Comparison of ENCODE assay signal across 8 cellular contexts in genomic region chr9:33024126-33024965, GRCh38. TPM values are rescaled to one million over a fixed set of nuclear protein-coding genes. Genes with fewer than 3 reads are reported as not detected.
DNase-seq lines count a peak whose midpoint lies in the region; ATAC-seq, FAIRE-seq and TF ChIP-seq lines count a peak whose summit lies in the region.

No MANE protein-coding gene starts in this region.

- H3K27me3 ChIP-seq in body of pancreas, result no peaks in the 10 kb centered on the region
- H3K27me3 ChIP-seq in keratinocyte (ENCODE audit: control insufficient read depth, extremely low read depth, insufficient read depth, low read length), result no peaks in the 10 kb centered on the region

- peak overlapping the region; percentile 94 to 99 (median 97) for H3K27ac ChIP-seq in body of pancreas
- peak overlapping the region; percentile 93 for H3K27ac ChIP-seq in keratinocyte (ENCODE audit: control insufficient read depth, insufficient read depth, low read length)

- peak; percentile 6 to 11 for ATAC-seq in activated CD4-positive, CD25-positive, alpha-beta regulatory T cell treated with anti-CD3 and anti-CD28 coated beads, Interleukin-2, amount 50 U/mL, for 24 hours
- ATAC-seq in body of pancreas (peak; percentile 4), GM19397 (IDR thresholded peaks at IDR 0.05; ENCODE audit: unreplicated experiment) (no peak)

- TF ChIP-seq CTCF in body of pancreas (IDR thresholded peaks at IDR 0.05), result no peak
- no peak for TF ChIP-seq CTCF in keratinocyte (optimal IDR thresholded peaks at IDR 0.05 in 1 of 3, IDR thresholded peaks at IDR 0.05 in 1 of 3, conservative IDR thresholded peaks at IDR 0.05 in 1 of 3; ENCODE audit: extremely low read depth in 1 of 3, insufficient read depth in 2 of 3, low read length in 3 of 3)

- no peaks in the 10 kb centered on the region for H3K9me1 ChIP-seq in keratinocyte (ENCODE audit: control insufficient read depth, extremely low read depth, insufficient read depth, low read length)

- DNase-seq in activated CD4-positive, CD25-positive, alpha-beta regulatory T cell treated with anti-CD3 and anti-CD28 coated beads, Interleukin-2, amount 50 U/mL, for 72 hours, result no peak
- DNase-seq in NCI-H146 treated with DMSO at 0.1 percent for 48 hours (lab: John Stamatoyannopoulos, UW; ENCODE audit: unreplicated experiment) (peak; percentile 52), body of pancreas (no peak), keratinocyte (ENCODE audit: low read depth, low spot score) (no peak), cerebellum (ENCODE audit: low spot score) (no peak)
- peak; percentile 16 for DNase-seq in stimulated activated CD4-positive, alpha-beta T cell treated with anti-CD3 and anti-CD28 coated beads, Interleukin-12 subunit alpha, Interleukin-12 subunit beta, amount 100 ng/mL, for 4 hours

- H3K4me3 ChIP-seq in body of pancreas, result peak overlapping the region; percentile 71 to 98
- H3K4me3 ChIP-seq in keratinocyte (ENCODE audit: control insufficient read depth in 2 of 3, extremely low read depth in 1 of 3, insufficient read depth in 2 of 3, low read depth in 1 of 3, low read length in 3 of 3), result peak overlapping the region; percentile 94 to 97 (median 95)

- H3K36me3 ChIP-seq in body of pancreas (replicated peaks in 1 of 2; ENCODE audit: insufficient read depth in 1 of 2, low read depth in 2 of 2) (no peaks in the 10 kb centered on the region), keratinocyte (ENCODE audit: control insufficient read depth in 2 of 2, extremely low read depth in 1 of 2, insufficient read depth in 2 of 2, low read length in 2 of 2) (peaks cover 7 to 38% of the 10 kb centered on the region in 2 experiments)

- peak overlapping the region; percentile 79 for H2AFZ ChIP-seq in keratinocyte (ENCODE audit: control insufficient read depth, low read length)

- WGBS in body of pancreas, 2 donors, result 4 to 15% methylated on average over 21 to 30 of the region's 33 CpGs

- H3K79me2 ChIP-seq in keratinocyte (ENCODE audit: control insufficient read depth, insufficient read depth, low read length), result peaks cover 95% of the 10 kb centered on the region

- H3K9me3 ChIP-seq in body of pancreas (no peaks in the 10 kb centered on the region), keratinocyte (ENCODE audit: control insufficient read depth, low read depth, low read length) (no peaks in the 10 kb centered on the region)

- peaks cover 2% of the 10 kb centered on the region for H4K20me1 ChIP-seq in keratinocyte (ENCODE audit: control insufficient read depth, extremely low read depth, insufficient read depth, low read length)

- no peak for TF ChIP-seq POLR2A in body of pancreas (IDR thresholded peaks at IDR 0.05)

- peak overlapping the region; percentile 100 for H3K4me2 ChIP-seq in keratinocyte (ENCODE audit: control insufficient read depth, extremely low read depth, insufficient read depth, low read depth, low read length)

- peak overlapping the region; percentile 97 for H3K9ac ChIP-seq in keratinocyte (ENCODE audit: control insufficient read depth, extremely low read depth, insufficient read depth, low read length)

- peaks cover 57% of the 10 kb centered on the region for H3K4me1 ChIP-seq in body of pancreas
- H3K4me1 ChIP-seq in keratinocyte (ENCODE audit: control insufficient read depth, extremely low read depth, insufficient read depth, low read length), result peaks cover 46% of the 10 kb centered on the region

- dilution Hi-C loops in keratinocyte (cut with MboI; ENCODE audit: extremely low pct_ligation_motif_present, low sequenced_read_pairs), result no loop called here

- FAIRE-seq in keratinocyte (lab: Jason Lieb, UNC), result no peak

- intact Hi-C loops in body of pancreas (cut with DNase I), result no loop called here

RNA-seq across cellular contexts. Expression of gene DNAJA1, which starts 0.7 kb away (rescaled TPM):
- total RNA-seq in body of pancreas (10 to 100 TPM; 33.5 to 36.6 TPM), cerebellum (141 TPM)
- polyA plus RNA-seq in keratinocyte, result 106 to 169 TPM (median 118 TPM) in 3 replicates
- 448 TPM for polyA plus RNA-seq in keratinocyte (2011; ENCODE audit: low read depth)
- polyA plus RNA-seq in keratinocyte (2011; cell fraction: cytosol; rRNA removed), result 76.2 and 139 TPM in 2 replicates
- polyA plus RNA-seq in keratinocyte (2011; cell fraction: nucleus; rRNA removed), result 69.9 and 114 TPM in 2 replicates
- 130 and 160 TPM in 2 replicates for polyA plus RNA-seq in keratinocyte (2012; ENCODE audit: low replicate concordance)
- polyA minus RNA-seq in keratinocyte, result 32.8 to 79.8 TPM (median 42.7 TPM) in 3 replicates
- polyA minus RNA-seq in keratinocyte (2011; cell fraction: cytosol; rRNA and poly(A)+ RNA removed), result 67.1 TPM
- polyA minus RNA-seq in keratinocyte (2011; cell fraction: nucleus; rRNA and poly(A)+ RNA removed), result 35.7 and 52.9 TPM in 2 replicates

RNA-seq across cellular contexts. Expression of gene APTX, which starts 22.9 kb away (rescaled TPM):
- total RNA-seq in body of pancreas, result 10 to 100 TPM; 12.5 to 21.5 TPM
- 53.2 to 86.8 TPM (median 64.7 TPM) in 3 replicates for polyA plus RNA-seq in keratinocyte
- polyA plus RNA-seq in keratinocyte (2011; ENCODE audit: low read depth), result 96.6 TPM
- polyA plus RNA-seq in keratinocyte (2011; cell fraction: cytosol; rRNA removed), result 48.2 and 56.8 TPM in 2 replicates
- 65.6 and 78.5 TPM in 2 replicates for polyA plus RNA-seq in keratinocyte (2011; cell fraction: nucleus; rRNA removed)
- 61.1 and 61.2 TPM in 2 replicates for polyA plus RNA-seq in keratinocyte (2012; ENCODE audit: low replicate concordance)
- 18.4 to 55.9 TPM (median 29.6 TPM) in 3 replicates for polyA minus RNA-seq in keratinocyte
- polyA minus RNA-seq in keratinocyte (2011; cell fraction: cytosol; rRNA and poly(A)+ RNA removed), result 24.2 TPM
- polyA minus RNA-seq in keratinocyte (2011; cell fraction: nucleus; rRNA and poly(A)+ RNA removed), result 24.7 and 46.3 TPM in 2 replicates
- total RNA-seq in cerebellum, result 26.2 TPM

RNA-seq across cellular contexts. Expression of gene SMU1, which starts 52.1 kb away (rescaled TPM):
- total RNA-seq in body of pancreas (1 to 10 TPM; 5.6 to 8.6 TPM), cerebellum (25.7 TPM)
- polyA plus RNA-seq in keratinocyte, result 15.3 to 20.3 TPM (median 16.1 TPM) in 3 replicates
- polyA plus RNA-seq in keratinocyte (2011; ENCODE audit: low read depth), result 7.8 TPM
- 9.3 and 15.7 TPM in 2 replicates for polyA plus RNA-seq in keratinocyte (2011; cell fraction: cytosol; rRNA removed)
- 13.8 and 15.0 TPM in 2 replicates for polyA plus RNA-seq in keratinocyte (2011; cell fraction: nucleus; rRNA removed)
- polyA plus RNA-seq in keratinocyte (2012; ENCODE audit: low replicate concordance), result 16.0 and 16.5 TPM in 2 replicates
- 5.8 to 24.4 TPM (median 16.5 TPM) in 3 replicates for polyA minus RNA-seq in keratinocyte
- polyA minus RNA-seq in keratinocyte (2011; cell fraction: cytosol; rRNA and poly(A)+ RNA removed), result 14.0 TPM
- polyA minus RNA-seq in keratinocyte (2011; cell fraction: nucleus; rRNA and poly(A)+ RNA removed), result 9.9 and 17.8 TPM in 2 replicates

Comparison
In these comparisons a context has a peak if more than half of its experiments do, and no peak if none do; other contexts are left out.
1. DNase-seq: peak in NCI-H146 treated with DMSO at 0.1 percent for 48 hours (single experiment) and stimulated activated CD4-positive, alpha-beta T cell treated with anti-CD3 and anti-CD28 coated beads, Interleukin-12 subunit alpha, Interleukin-12 subunit beta, amount 100 ng/mL, for 4 hours (single experiment); none in activated CD4-positive, CD25-positive, alpha-beta regulatory T cell treated with anti-CD3 and anti-CD28 coated beads, Interleukin-2, amount 50 U/mL, for 72 hours (single experiment), body of pancreas (0 of 4), keratinocyte (single experiment) and cerebellum (single experiment).